ENCODE assay signal across 8 cellular contexts in genomic region chr1:91884459-91885290, GRCh38. TPM values are rescaled to one million over a fixed set of nuclear protein-coding genes. Genes with fewer than 3 reads are reported as not detected.
DNase-seq lines count a peak whose midpoint lies in the region; ATAC-seq and TF ChIP-seq lines count a peak whose summit lies in the region.

No MANE protein-coding gene starts in this region.

- peak overlapping the region; percentile 79 for H3K27ac ChIP-seq in hepatocyte

- H3K9me3 Mint-ChIP-seq in activated naive CD8-positive, alpha-beta T cell treated with anti-CD3 and anti-CD28 coated beads, Interleukin-2, amount 50 U/mL, for 24 hours = no peaks in the 10 kb centered on the region

- peaks cover 53% of the 10 kb centered on the region for H3K79me2 ChIP-seq in hepatocyte

- peak overlapping the region; percentile 87 for H3K4me3 Mint-ChIP-seq in activated naive CD8-positive, alpha-beta T cell treated with anti-CD3 and anti-CD28 coated beads, Interleukin-2, amount 50 U/mL, for 24 hours

- H3K4me1 Mint-ChIP-seq in activated naive CD8-positive, alpha-beta T cell treated with anti-CD3 and anti-CD28 coated beads, Interleukin-2, amount 50 U/mL, for 24 hours = peaks cover 47% of the 10 kb centered on the region

- H3K27me3 ChIP-seq in NT2/D1 (ENCODE audit: insufficient read depth, insufficient read length) = peaks cover 42% of the 10 kb centered on the region
- H3K27me3 ChIP-seq in hepatocyte = no peaks in the 10 kb centered on the region

- H3K9me3 ChIP-seq in NT2/D1 (ENCODE audit: insufficient read depth, low read length) (no peaks in the 10 kb centered on the region), hepatocyte (ENCODE audit: low read depth) (no peaks in the 10 kb centered on the region)

- H3K36me3 ChIP-seq in NT2/D1 (ENCODE audit: insufficient read depth, insufficient read length, low read length) = no peaks in the 10 kb centered on the region
- H3K36me3 ChIP-seq in hepatocyte (replicated peaks; ENCODE audit: insufficient read depth, low read depth) = no peaks in the 10 kb centered on the region

- TF ChIP-seq CTCF in GM12875 (IDR thresholded peaks at IDR 0.05; ENCODE audit: borderline replicate concordance, insufficient read depth, low read depth, low read length) (no peak), hepatocyte (IDR thresholded peaks at IDR 0.05; ENCODE audit: poor library complexity) (no peak)

- peak overlapping the region; percentile 89 for H3K27ac Mint-ChIP-seq in activated naive CD8-positive, alpha-beta T cell treated with anti-CD3 and anti-CD28 coated beads, Interleukin-2, amount 50 U/mL, for 24 hours

- H3K4me1 ChIP-seq in NT2/D1 (ENCODE audit: insufficient read depth, insufficient read length) (peaks cover 2% of the 10 kb centered on the region), hepatocyte (ENCODE audit: insufficient read depth) (no peaks in the 10 kb centered on the region)

- H4K20me1 ChIP-seq in hepatocyte (ENCODE audit: insufficient read depth, poor library complexity, severe bottlenecking) = peaks cover 18% of the 10 kb centered on the region

- H3K4me3 ChIP-seq in GM12875 (ENCODE audit: low read depth, low read length) (peak overlapping the region; percentile 98), NT2/D1 (ENCODE audit: insufficient read length, low read depth) (peak overlapping the region; percentile 94), hepatocyte (peak overlapping the region; percentile 74), skeletal muscle cell (ENCODE audit: low read depth, low read length) (peak overlapping the region; percentile 75)

- DNase-seq in NT2/D1 (ENCODE audit: low read depth, low spot score) = no peak
- DNase-seq in activated naive CD8-positive, alpha-beta T cell treated with anti-CD3 and anti-CD28 coated beads, Interleukin-2, amount 50 U/mL, for 24 hours = peak; percentile 47
- DNase-seq in hepatocyte (ENCODE audit: low spot score) = peak; percentile 20
- DNase-seq in skeletal muscle cell (ENCODE audit: low read depth) = no peak
- DNase-seq in NCI-H2081 treated with DMSO at 0.1 percent for 48 hours (lab: John Stamatoyannopoulos, UW) = no peak
- no peak for DNase-seq in DMS114 treated with DMSO at 0.1 percent for 48 hours (lab: John Stamatoyannopoulos, UW; ENCODE audit: unreplicated experiment)

- H3K36me3 Mint-ChIP-seq in activated naive CD8-positive, alpha-beta T cell treated with anti-CD3 and anti-CD28 coated beads, Interleukin-2, amount 50 U/mL, for 24 hours (ENCODE audit: low read depth) = no peaks in the 10 kb centered on the region

- H2AFZ ChIP-seq in hepatocyte = peak overlapping the region; percentile 68

- ATAC-seq in activated naive CD8-positive, alpha-beta T cell treated with anti-CD3 and anti-CD28 coated beads, Interleukin-2, amount 50 U/mL, for 24 hours = peak; percentile 56
- ATAC-seq in HG03097 (IDR thresholded peaks at IDR 0.05; ENCODE audit: low FRiP score, unreplicated experiment) = no peak

- H3K4me2 ChIP-seq in hepatocyte = peak overlapping the region; percentile 89

- no peaks in the 10 kb centered on the region for H3K9me2 ChIP-seq in hepatocyte (replicated peaks; ENCODE audit: insufficient read depth)

- WGBS in hepatocyte (ENCODE audit: low lambda C conversion rate, missing lambda C conversion rate) = 15% methylated on average over 25 of the region's 25 CpGs

- H3K9ac ChIP-seq in NT2/D1 (ENCODE audit: insufficient read length, low read depth) = peak overlapping the region; percentile 92

- H3K27me3 Mint-ChIP-seq in activated naive CD8-positive, alpha-beta T cell treated with anti-CD3 and anti-CD28 coated beads, Interleukin-2, amount 50 U/mL, for 24 hours = peaks cover 19% of the 10 kb centered on the region

RNA-seq across cellular contexts. Expression of gene TGFBR3, which starts 1.3 kb away (rescaled TPM):
- 66.8 and 68.3 TPM in 2 replicates for total RNA-seq in hepatocyte
- 46.8 and 48.9 TPM in 2 replicates for polyA plus RNA-seq in hepatocyte

Comparison
In these comparisons a context has a peak if more than half of its experiments do, and no peak if none do; other contexts are left out.
1. DNase-seq: peak in activated naive CD8-positive, alpha-beta T cell treated with anti-CD3 and anti-CD28 coated beads, Interleukin-2, amount 50 U/mL, for 24 hours (single experiment) and hepatocyte (single experiment); none in NT2/D1 (single experiment), skeletal muscle cell (single experiment), NCI-H2081 treated with DMSO at 0.1 percent for 48 hours (single experiment) and DMS114 treated with DMSO at 0.1 percent for 48 hours (single experiment).
2. Peak in every context shown above with its lines, with median percentiles within 50 percentile points of each other: H3K4me3 ChIP-seq.